Comparison of ENCODE assay signal across 27 cellular contexts in the genomic region with DNA sequence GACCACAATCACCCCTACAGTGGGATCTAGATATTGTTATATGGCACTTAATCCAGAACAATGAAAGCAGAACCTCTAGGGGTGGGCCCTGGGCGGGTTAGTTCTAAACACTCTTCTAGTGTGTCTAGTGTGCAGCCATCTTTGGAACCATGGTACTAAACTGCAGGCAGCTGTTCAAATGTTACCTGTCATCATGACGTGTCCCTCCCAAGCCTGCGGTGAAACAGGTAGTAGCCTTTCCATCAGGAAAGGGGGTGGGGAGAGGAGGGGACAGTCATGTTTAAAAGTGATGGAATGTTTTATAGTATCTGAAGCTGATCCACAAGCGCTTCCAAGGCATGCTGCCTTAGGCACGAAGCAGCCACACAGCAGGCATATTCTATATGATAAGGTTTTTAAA.
"Had no signal": no experiment of that assay in that cellular context is flagged by ENCODE, and none has a peak within 500 bp of the region (broad histone marks: within the 10 kb centered on the region; RNA-seq: fewer than 3 reads in every experiment).

No MANE protein-coding gene starts in this region.

- H3K27me3 Mint-ChIP-seq: dendritic cell treated with granulocyte-macrophage colony-stimulating factor and Interleukin-4, amounts not matched to agents 40 ng/mL and 50 ng/mL, for 4 days had no signal

- H3K4me1 Mint-ChIP-seq: immature natural killer cell; memory B cell; natural killer cell; stimulated activated effector memory CD8-positive, alpha-beta T cell treated with anti-CD3 and anti-CD28 coated beads, Interleukin-12 subunit alpha, Interleukin-12 subunit beta, amount 100 ng/mL, for 72 hours had no signal

- H3K27ac ChIP-seq: colonic mucosa, heart right ventricle, lower lobe of right lung, ovary, psoas muscle, sigmoid colon, tibial nerve, upper lobe of right lung, vagina had no signal

- H3K27ac Mint-ChIP-seq: dendritic cell treated with granulocyte-macrophage colony-stimulating factor and Interleukin-4, amounts not matched to agents 40 ng/mL and 50 ng/mL, for 4 days; immature natural killer cell; memory B cell; natural killer cell; stimulated activated effector memory CD8-positive, alpha-beta T cell treated with anti-CD3 and anti-CD28 coated beads, Interleukin-12 subunit alpha, Interleukin-12 subunit beta, amount 100 ng/mL, for 72 hours had no signal

- H3K36me3 Mint-ChIP-seq: immature natural killer cell; memory B cell; natural killer cell; stimulated activated effector memory CD8-positive, alpha-beta T cell treated with anti-CD3 and anti-CD28 coated beads, Interleukin-12 subunit alpha, Interleukin-12 subunit beta, amount 100 ng/mL, for 72 hours had no signal

- H3K36me3 ChIP-seq: colonic mucosa, heart right ventricle, lower lobe of right lung, ovary, sigmoid colon, tibial nerve, upper lobe of right lung, vagina had no signal

- H3K9me3 Mint-ChIP-seq: dendritic cell treated with granulocyte-macrophage colony-stimulating factor and Interleukin-4, amounts not matched to agents 40 ng/mL and 50 ng/mL, for 4 days; stimulated activated effector memory CD8-positive, alpha-beta T cell treated with anti-CD3 and anti-CD28 coated beads, Interleukin-12 subunit alpha, Interleukin-12 subunit beta, amount 100 ng/mL, for 72 hours had no signal

- ATAC-seq: heart right ventricle; left ventricle myocardium superior; lower lobe of right lung; natural killer cell; psoas muscle; right cardiac atrium; stimulated activated effector memory CD8-positive, alpha-beta T cell treated with anti-CD3 and anti-CD28 coated beads, Interleukin-12 subunit alpha, Interleukin-12 subunit beta, amount 100 ng/mL, for 72 hours; upper lobe of right lung had no signal

- H3K4me3 ChIP-seq: colonic mucosa, heart right ventricle, lower lobe of right lung, ovary, psoas muscle, sigmoid colon, testis, tibial nerve, upper lobe of right lung, vagina had no signal

- DNase-seq: colonic mucosa; effector memory CD4-positive, alpha-beta T cell; foreskin melanocyte; glutamatergic neuron; heart right ventricle; hypothalamus; immature natural killer cell; islet precursor cell; left ventricle myocardium superior; lower lobe of right lung; natural killer cell; occipital lobe; ovary; posterior cingulate gyrus; psoas muscle; sigmoid colon; stimulated activated CD4-positive, alpha-beta T cell treated with anti-CD3 and anti-CD28 coated beads, Interleukin-2, amount 100 ng/mL, for 24 hours; stimulated activated CD4-positive, alpha-beta T cell treated with anti-CD3 and anti-CD28 coated beads, Interleukin-4, amount 100 ng/mL, for 24 hours; stimulated activated naive CD4-positive, alpha-beta T cell treated with Interleukin-2 at 50 U/mL for 16 hours; testis; upper lobe of right lung had no signal

- H3K4me1 ChIP-seq: colonic mucosa, heart right ventricle, lower lobe of right lung, psoas muscle, sigmoid colon, tibial nerve, upper lobe of right lung had no signal

- H3K4me3 Mint-ChIP-seq: dendritic cell treated with granulocyte-macrophage colony-stimulating factor and Interleukin-4, amounts not matched to agents 40 ng/mL and 50 ng/mL, for 4 days; immature natural killer cell; memory B cell; natural killer cell; stimulated activated effector memory CD8-positive, alpha-beta T cell treated with anti-CD3 and anti-CD28 coated beads, Interleukin-12 subunit alpha, Interleukin-12 subunit beta, amount 100 ng/mL, for 72 hours had no signal

- H3K9me3 ChIP-seq: colonic mucosa, heart right ventricle, lower lobe of right lung, ovary, psoas muscle, sigmoid colon, testis, tibial nerve, upper lobe of right lung, vagina had no signal

- H3K27me3 ChIP-seq: colonic mucosa, ovary, sigmoid colon, testis, tibial nerve, upper lobe of right lung, vagina had no signal
